Comparison of ENCODE assay signal across 23 cellular contexts in the genomic region with DNA sequence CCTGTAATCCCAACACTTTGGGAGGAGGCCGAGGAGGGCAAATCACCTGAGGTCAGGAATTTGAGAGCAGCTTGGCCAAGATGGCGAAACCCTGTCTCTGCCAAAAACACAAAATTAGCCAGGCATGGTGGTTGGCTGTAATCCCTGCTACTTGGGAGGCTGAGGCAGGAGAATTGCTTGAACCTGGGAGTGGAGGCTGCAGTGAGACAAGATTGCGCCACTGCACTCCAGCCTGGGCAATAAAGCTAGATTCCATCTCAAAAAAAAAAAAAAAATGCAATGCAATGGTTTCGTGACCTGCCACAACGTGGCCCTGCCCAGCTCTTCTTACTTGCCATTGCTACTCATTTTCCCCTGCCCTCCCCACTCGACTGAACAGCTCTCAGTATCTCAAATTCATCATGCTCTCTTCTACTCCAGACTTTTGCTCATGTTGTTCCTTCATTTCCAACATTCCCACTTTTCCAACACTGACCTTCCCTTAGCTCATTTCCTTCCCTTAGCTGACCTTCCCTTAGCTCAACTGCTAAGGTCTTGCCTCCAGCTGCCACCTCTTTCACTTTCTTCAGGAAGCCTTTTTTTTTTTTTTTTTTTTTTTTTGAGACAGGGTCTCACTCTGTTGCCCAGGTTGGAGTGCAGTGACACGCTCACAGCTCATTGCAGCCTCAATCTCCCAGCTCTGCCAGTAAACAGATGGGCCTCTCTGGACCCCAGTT.
"Had no signal": no experiment of that assay in that cellular context is flagged by ENCODE, and none has a peak within 500 bp of the region (broad histone marks: within the 10 kb centered on the region; RNA-seq: fewer than 3 reads in every experiment).

No MANE protein-coding gene starts in this region.

- H3K9me3 ChIP-seq: colonic mucosa, psoas muscle, stomach, thoracic aorta, transverse colon had no signal

- H3K4me3 ChIP-seq: colonic mucosa, lung, psoas muscle, stomach, thoracic aorta, transverse colon had no signal

- DNase-seq: colonic mucosa; effector CD4-positive, alpha-beta T cell; endodermal cell; foreskin melanocyte; head of caudate nucleus; hippocampal formation; left colon; left ventricle myocardium superior; mesenchymal stem cell; naive B cell; occipital lobe; psoas muscle; retina; small intestine; stimulated activated CD4-positive, alpha-beta T cell treated with anti-CD3 and anti-CD28 coated beads, Interleukin-12 subunit alpha, Interleukin-12 subunit beta, amount 100 ng/mL, for 4 hours; stimulated activated naive CD4-positive, alpha-beta T cell; stomach; substantia nigra; transverse colon had no signal

- H3K4me3 Mint-ChIP-seq: endodermal cell had no signal

- H3K9me3 Mint-ChIP-seq: endodermal cell, naive B cell, nephron had no signal

- H3K27me3 ChIP-seq: colonic mucosa, stomach, transverse colon had no signal

- H3K27me3 Mint-ChIP-seq: naive B cell had no signal

- FAIRE-seq: small intestine, urothelium cell line had no signal

- H3K4me1 ChIP-seq: colonic mucosa, psoas muscle had no signal

- H3K36me3 Mint-ChIP-seq: naive B cell had no signal

- H3K27ac Mint-ChIP-seq: endodermal cell had no signal

- H3K27ac ChIP-seq: colonic mucosa, psoas muscle, thoracic aorta, transverse colon had no signal

- ATAC-seq: left colon, left ventricle myocardium superior, psoas muscle had no signal

- H3K36me3 ChIP-seq: colonic mucosa, stomach, thoracic aorta, transverse colon had no signal
